Comparison of ENCODE assay signal across 8 cellular contexts in genomic region chr22:36359172-36359973, GRCh38. TPM values are rescaled to one million over a fixed set of nuclear protein-coding genes. Genes with fewer than 3 reads are reported as not detected.
DNase-seq lines count a peak whose midpoint lies in the region; ATAC-seq lines count a peak whose summit lies in the region.

No MANE protein-coding gene starts in this region.

- H3K27ac Mint-ChIP-seq in activated T-helper 2 cell treated with anti-CD3 and anti-CD28 coated beads, Interferon-gamma antibody, Interleukin-2, Interleukin-4, amounts not matched to agents 10 μg/mL and 5 μg/mL and 100 μg/mL, durations not matched to agents 14 hours and 24 hours and 36 hours: peak overlapping the region; percentile 85

- no peaks in the 10 kb centered on the region for H3K27me3 Mint-ChIP-seq in activated T-helper 2 cell treated with anti-CD3 and anti-CD28 coated beads, Interferon-gamma antibody, Interleukin-2, Interleukin-4, amounts not matched to agents 10 μg/mL and 5 μg/mL and 100 μg/mL, durations not matched to agents 14 hours and 24 hours and 36 hours (ENCODE audit: low read depth)

- no peak overlapping the region for H2BK120ac ChIP-seq in mesendoderm (ENCODE audit: low read depth, low read length)

- peaks cover 58% of the 10 kb centered on the region for H3K36me3 Mint-ChIP-seq in activated T-helper 2 cell treated with anti-CD3 and anti-CD28 coated beads, Interferon-gamma antibody, Interleukin-2, Interleukin-4, amounts not matched to agents 10 μg/mL and 5 μg/mL and 100 μg/mL, durations not matched to agents 14 hours and 24 hours and 36 hours (ENCODE audit: low read depth)

- peak overlapping the region; percentile 64 for H3K4me3 Mint-ChIP-seq in activated T-helper 2 cell treated with anti-CD3 and anti-CD28 coated beads, Interferon-gamma antibody, Interleukin-2, Interleukin-4, amounts not matched to agents 10 μg/mL and 5 μg/mL and 100 μg/mL, durations not matched to agents 14 hours and 24 hours and 36 hours (ENCODE audit: low read depth)

- H4K8ac ChIP-seq in mesendoderm (ENCODE audit: low read depth, low read length): no peak overlapping the region

- peaks cover 100% of the 10 kb centered on the region in 11 experiments for H4K20me1 ChIP-seq in BLaER1 treated with 17β-estradiol and CSF1 and Interleukin-3, amounts not matched to agents 10 nM and 100 nM

- WGBS in mesendoderm (ENCODE audit: extremely low coverage, insufficient coverage, low lambda C conversion rate): no CpG with 5 or more reads among the region's 5 CpGs

- peak overlapping the region; percentile 6 for H2BK5ac ChIP-seq in mesendoderm (ENCODE audit: low read length)

- H3K4me3 ChIP-seq in BLaER1 treated with 17β-estradiol and CSF1 and Interleukin-3, amounts not matched to agents 10 nM and 100 nM: no peak overlapping the region
- H3K4me3 ChIP-seq in mesendoderm (ENCODE audit: low read length): no peak overlapping the region

- H3K27ac ChIP-seq in BLaER1 treated with 17β-estradiol and CSF1 and Interleukin-3, amounts not matched to agents 10 nM and 100 nM: peak overlapping the region in 3 of 11 experiments; percentile 17 to 48 (median 24); a peak in 5 of 22 replicates
- no peak overlapping the region for H3K27ac ChIP-seq in mesendoderm (ENCODE audit: low read depth, low read length)

- no peaks in the 10 kb centered on the region for H3K27me3 ChIP-seq in BLaER1 treated with 17β-estradiol and CSF1 and Interleukin-3, amounts not matched to agents 10 nM and 100 nM
- H3K27me3 ChIP-seq in mesendoderm (ENCODE audit: insufficient read depth, low read length, poor library complexity): no peaks in the 10 kb centered on the region

- peaks cover 100% of the 10 kb centered on the region in 10 experiments for H3K4me1 ChIP-seq in BLaER1 treated with 17β-estradiol and CSF1 and Interleukin-3, amounts not matched to agents 10 nM and 100 nM
- H3K4me1 ChIP-seq in mesendoderm (ENCODE audit: control insufficient read depth, low read depth, low read length): peaks cover 21% of the 10 kb centered on the region

- H3K79me2 ChIP-seq in mesendoderm (ENCODE audit: control insufficient read depth, insufficient read depth, low read length): peaks cover 91% of the 10 kb centered on the region

- H3K23ac ChIP-seq in mesendoderm (ENCODE audit: low read length): no peak overlapping the region

- peaks cover 77% of the 10 kb centered on the region for H3K4me1 Mint-ChIP-seq in activated T-helper 2 cell treated with anti-CD3 and anti-CD28 coated beads, Interferon-gamma antibody, Interleukin-2, Interleukin-4, amounts not matched to agents 10 μg/mL and 5 μg/mL and 100 μg/mL, durations not matched to agents 14 hours and 24 hours and 36 hours (ENCODE audit: low read depth)

- no peaks in the 10 kb centered on the region for H3K9me3 Mint-ChIP-seq in activated T-helper 2 cell treated with anti-CD3 and anti-CD28 coated beads, Interferon-gamma antibody, Interleukin-2, Interleukin-4, amounts not matched to agents 10 μg/mL and 5 μg/mL and 100 μg/mL, durations not matched to agents 14 hours and 24 hours and 36 hours

- H4K5ac ChIP-seq in mesendoderm (ENCODE audit: low read length): no peak overlapping the region

- no peak overlapping the region for H2BK15ac ChIP-seq in mesendoderm (replicated peaks; ENCODE audit: low read depth)

- H3K56ac ChIP-seq in mesendoderm (ENCODE audit: low read length): no peak overlapping the region

- H3K9me3 ChIP-seq in BLaER1 treated with 17β-estradiol and CSF1 and Interleukin-3, amounts not matched to agents 10 nM and 100 nM (replicated peaks in 1 of 11): no peaks in the 10 kb centered on the region

- ATAC-seq in HG02588 (IDR thresholded peaks at IDR 0.05; ENCODE audit: unreplicated experiment) (peak; percentile 57), HG02870 (IDR thresholded peaks at IDR 0.05; ENCODE audit: unreplicated experiment) (no peak)

- peaks cover 28% of the 10 kb centered on the region for H3K79me1 ChIP-seq in mesendoderm (ENCODE audit: low read length)

- peak overlapping the region; percentile 75 to 99 (median 92) for H3K4me2 ChIP-seq in BLaER1 treated with 17β-estradiol and CSF1 and Interleukin-3, amounts not matched to agents 10 nM and 100 nM
- H3K4me2 ChIP-seq in mesendoderm (ENCODE audit: low read length): no peak overlapping the region

- peaks cover 9 to 96% (median 81%) of the 10 kb centered on the region in 11 experiments; a peak in 20 of 22 replicates for H3K36me3 ChIP-seq in BLaER1 treated with 17β-estradiol and CSF1 and Interleukin-3, amounts not matched to agents 10 nM and 100 nM
- no peaks in the 10 kb centered on the region for H3K36me3 ChIP-seq in mesendoderm (ENCODE audit: control insufficient read depth, insufficient read depth, low read length)

- no peak overlapping the region for H3K4ac ChIP-seq in mesendoderm (ENCODE audit: low read depth, low read length)

- H3K9ac ChIP-seq in BLaER1 treated with 17β-estradiol and CSF1 and Interleukin-3, amounts not matched to agents 10 nM and 100 nM: peak overlapping the region in 5 of 11 experiments; percentile 1 to 45 (median 25); a peak in 4 of 22 replicates
- H3K9ac ChIP-seq in mesendoderm (ENCODE audit: low read length): no peak overlapping the region

- intact Hi-C loops in activated T-helper 2 cell treated with anti-CD3 and anti-CD28 coated beads, Interferon-gamma antibody, Interleukin-2, Interleukin-4, amounts not matched to agents 10 μg/mL and 5 μg/mL and 100 μg/mL, durations not matched to agents 14 hours and 24 hours and 36 hours (cut with micrococcal nuclease): loop anchor here (2.0 kb wide), 1 partner anchor 17 kb away; no protein-coding TSS in a partner anchor

- no peak overlapping the region for H3K18ac ChIP-seq in mesendoderm (ENCODE audit: low read length)

- no peak for DNase-seq in activated T-helper 2 cell treated with anti-CD3 and anti-CD28 coated beads, Interferon-gamma antibody, Interleukin-2, Interleukin-4, amounts not matched to agents 10 μg/mL and 5 μg/mL and 100 μg/mL, durations not matched to agents 14 hours and 24 hours and 36 hours (ENCODE audit: low spot score)
- DNase-seq in mesendoderm: no peak
- no peak for DNase-seq in NCI-H2029 treated with DMSO at 0.1 percent for 48 hours (lab: John Stamatoyannopoulos, UW)
- DNase-seq in SIG-M5 treated with dmso at 0.1 percent for 504 hours (lab: John Stamatoyannopoulos, UW; ENCODE audit: unreplicated experiment): no peak
- no peak for DNase-seq in central memory CD4-positive, alpha-beta T cell

- H2AK5ac ChIP-seq in mesendoderm (ENCODE audit: low read length): no peak overlapping the region

RNA-seq across cellular contexts. Expression of gene MYH9, which starts 28.4 kb away (rescaled TPM):
- 619 and 645 TPM in 2 replicates for total RNA-seq in activated T-helper 2 cell treated with anti-CD3 and anti-CD28 coated beads, Interferon-gamma antibody, Interleukin-2, Interleukin-4, amounts not matched to agents 10 μg/mL and 5 μg/mL and 100 μg/mL, durations not matched to agents 14 hours and 24 hours and 36 hours
- polyA plus RNA-seq in mesendoderm (2013, experiment 1 of 2): 110 TPM
- 111 TPM for polyA plus RNA-seq in mesendoderm (2013, experiment 2 of 2)
